ENCODE assay signal across 15 cellular contexts in the genomic region with DNA sequence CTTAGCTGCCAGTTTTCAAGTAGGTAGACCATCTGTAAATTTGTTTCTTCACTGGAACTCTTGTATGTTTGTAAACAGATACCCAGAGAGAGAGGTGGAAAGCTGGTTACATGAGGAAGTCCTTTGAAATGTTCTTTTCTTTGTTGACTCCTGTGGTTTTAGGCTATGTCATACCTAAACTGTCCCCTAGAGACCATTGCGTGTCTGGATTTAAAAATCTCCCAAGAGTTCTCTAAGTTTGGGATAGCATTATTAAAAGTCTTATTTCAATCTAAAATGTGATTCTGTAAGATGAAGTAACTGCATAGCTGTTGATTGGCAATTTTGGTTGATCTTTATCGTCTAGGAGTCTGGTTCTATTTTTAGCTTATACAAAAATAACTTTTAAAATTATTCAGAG.
DNase-seq lines count a peak whose midpoint lies in the region; ATAC-seq and TF ChIP-seq lines count a peak whose summit lies in the region.
"Had no signal": no experiment of that assay in that cellular context is flagged by ENCODE, and none has a peak within 500 bp of the region (broad histone marks: within the 10 kb centered on the region; RNA-seq: fewer than 3 reads in every experiment).

No MANE protein-coding gene starts in this region.

- no peak for TF ChIP-seq EP300 in sigmoid colon (IDR thresholded peaks at IDR 0.05)

- H3K18ac ChIP-seq in H9 (ENCODE audit: insufficient read length, low read depth, low read length) (no peak overlapping the region), trophoblast cell (ENCODE audit: low read length) (no peak overlapping the region)

- H2BK12ac ChIP-seq in H9 (ENCODE audit: insufficient read length, low read depth, low read length) (no peak overlapping the region), trophoblast cell (ENCODE audit: low read length) (no peak overlapping the region)

- H2AK5ac ChIP-seq in H9 (ENCODE audit: insufficient read length, low read length) = no peak overlapping the region
- no peak overlapping the region for H2AK5ac ChIP-seq in trophoblast cell (ENCODE audit: low read length)

- H3K79me1 ChIP-seq in H9 (ENCODE audit: insufficient read depth, low read depth, low read length, poor library complexity, severe bottlenecking) (no peaks in the 10 kb centered on the region), trophoblast cell (ENCODE audit: low read length) (peaks cover 4% of the 10 kb centered on the region)

- H3K27ac ChIP-seq in H9 (ENCODE audit: insufficient read length, low read depth, low read length) = no peak overlapping the region
- H3K27ac ChIP-seq in aorta (ENCODE audit: low read depth in 1 of 2, low read length in 2 of 2) = peak overlapping the region in 1 of 2 donors; percentile 45
- H3K27ac ChIP-seq in trophoblast cell (ENCODE audit: low read depth, low read length) = no peak overlapping the region
- H3K27ac ChIP-seq in sigmoid colon = peak overlapping the region in 2 of 4 donors; percentile 78 to 89
- H3K27ac ChIP-seq: epithelial cell of prostate had no signal

- DNase-seq in GM10266 (ENCODE audit: extremely low spot score) = peak; percentile 64
- no peak for DNase-seq in H9
- peak; percentile 44 for DNase-seq in SW480 (ENCODE audit: low spot score)
- DNase-seq in myocyte (ENCODE audit: low read depth) = peak; percentile 68
- DNase-seq in kidney glomerular epithelial cell (lab: John Stamatoyannopoulos, UW) = no peak
- no peak for DNase-seq in aorta
- no peak for DNase-seq in trophoblast cell
- DNase-seq in sigmoid colon = no peak
- DNase-seq: activated naive CD4-positive, alpha-beta T cell treated with anti-CD3 and anti-CD28 coated beads for 36 hours; DND-41; KG1; left lung; stimulated activated naive CD4-positive, alpha-beta T cell had no signal

- no peak overlapping the region for H3T11ph ChIP-seq in H9 (ENCODE audit: low read length)

- H2BK20ac ChIP-seq in H9 (ENCODE audit: low read depth, low read length, poor library complexity, severe bottlenecking) = no peak overlapping the region

- H3K4me1 Mint-ChIP-seq in H9 = no peaks in the 10 kb centered on the region

- H3K79me2 ChIP-seq in H9 (ENCODE audit: insufficient read depth, low read length) (no peaks in the 10 kb centered on the region), trophoblast cell (ENCODE audit: control insufficient read depth, insufficient read depth, low read length, poor library complexity) (no peaks in the 10 kb centered on the region)

- no CpG with 5 or more reads among the region's 2 CpGs for WGBS in H9 (ENCODE audit: extremely low coverage, insufficient read length, low lambda C conversion rate)
- 3 to 5% methylated on average over 2 of the region's 2 CpGs for WGBS in aorta, 2 donors
- no CpG with 5 or more reads among the region's 2 CpGs for WGBS in trophoblast cell (ENCODE audit: extremely low coverage, insufficient coverage, insufficient read length)
- WGBS in sigmoid colon, 2 donors = 67 to 82% methylated on average over 2 of the region's 2 CpGs

- no peak overlapping the region for H2BK15ac ChIP-seq in H9 (ENCODE audit: low read depth, low read length)

- H3K14ac ChIP-seq in H9 (ENCODE audit: insufficient read depth, low read length) = no peak overlapping the region
- no peak overlapping the region for H3K14ac ChIP-seq in trophoblast cell (ENCODE audit: low read length)

- H3K4ac ChIP-seq in H9 (ENCODE audit: low read depth, low read length) (no peak overlapping the region), trophoblast cell (ENCODE audit: low read depth, low read length) (no peak overlapping the region)

- H3K36me3 ChIP-seq in aorta (ENCODE audit: control insufficient read depth in 1 of 2, insufficient read depth in 2 of 2, low read length in 1 of 2) (no peaks in the 10 kb centered on the region), trophoblast cell (ENCODE audit: control insufficient read depth in 1 of 2, insufficient read depth in 2 of 2, low read length in 2 of 2) (peaks cover 13 to 30% of the 10 kb centered on the region in 2 experiments), sigmoid colon (peaks cover 0 to 7% (median 3%) of the 10 kb centered on the region in 4 donors)

- no peak overlapping the region for H2BK5ac ChIP-seq in H9 (ENCODE audit: insufficient read length, low read length)
- H2BK5ac ChIP-seq in trophoblast cell (ENCODE audit: low read depth, low read length, poor library complexity) = no peak overlapping the region

- H4K12ac ChIP-seq in trophoblast cell (ENCODE audit: low read depth, low read length) = no peak overlapping the region

- no peak overlapping the region for H2BK120ac ChIP-seq in H9 (ENCODE audit: low read depth, low read length, poor library complexity, severe bottlenecking)
- H2BK120ac ChIP-seq in trophoblast cell (ENCODE audit: insufficient read depth, low read length, poor library complexity) = no peak overlapping the region

- H3K27me3 ChIP-seq in H9 (ENCODE audit: insufficient read depth, low read length) (no peaks in the 10 kb centered on the region), aorta (ENCODE audit: control insufficient read depth in 1 of 2, insufficient read depth in 2 of 2, low read length in 1 of 2) (no peaks in the 10 kb centered on the region), trophoblast cell (ENCODE audit: insufficient read depth, low read length) (no peaks in the 10 kb centered on the region), sigmoid colon (no peaks in the 10 kb centered on the region)
- H3K27me3 ChIP-seq: left lung had no signal

- H3K4me3 Mint-ChIP-seq in H9 = no peak overlapping the region
- H3K4me3 Mint-ChIP-seq: activated naive CD4-positive, alpha-beta T cell treated with anti-CD3 and anti-CD28 coated beads for 36 hours had no signal

- no peaks in the 10 kb centered on the region for H4K20me1 ChIP-seq in H9 (ENCODE audit: control insufficient read depth, insufficient read depth, insufficient read length)

- H3K56ac ChIP-seq in H9 (ENCODE audit: insufficient read length, low read depth, low read length) = no peak overlapping the region

- TF ChIP-seq POLR2A in sigmoid colon (IDR thresholded peaks at IDR 0.05) = no peak

- ATAC-seq in aorta (ENCODE audit: low FRiP score) = no peak
- ATAC-seq: activated CD4-positive, CD25-positive, alpha-beta regulatory T cell treated with anti-CD3 and anti-CD28 coated beads, Interleukin-2, amount 50 U/mL, for 24 hours; left lung had no signal

- H4K5ac ChIP-seq in H9 (ENCODE audit: insufficient read length, low read depth, low read length) = no peak overlapping the region

- H3K23me2 ChIP-seq in H9 (ENCODE audit: insufficient read length, low read depth, low read length, poor library complexity, severe bottlenecking) = no peaks in the 10 kb centered on the region

- intact Hi-C loops in aorta (cut with DNase I) (loop anchor here (5.0 kb wide), 3 partner anchors 109 to 279 kb away; no protein-coding TSS in a partner anchor), sigmoid colon (cut with DNase I) (no loop called here)

- H3K9me3 ChIP-seq in H9 (ENCODE audit: control insufficient read depth, low read depth, low read length) (no peaks in the 10 kb centered on the region), aorta (ENCODE audit: control insufficient read depth, low read length) (no peaks in the 10 kb centered on the region), trophoblast cell (ENCODE audit: insufficient read depth, low read depth, low read length) (no peaks in the 10 kb centered on the region), sigmoid colon (no peaks in the 10 kb centered on the region)
- H3K9me3 ChIP-seq: left lung had no signal

- H2AFZ ChIP-seq in H9 (ENCODE audit: low read length) (no peak overlapping the region), trophoblast cell (ENCODE audit: insufficient read depth, low read length, poor library complexity) (no peak overlapping the region)

- peaks cover 7 to 44% (median 34%) of the 10 kb centered on the region in 3 experiments; a peak in 6 of 7 replicates for H3K36me3 Mint-ChIP-seq in H9 (ENCODE audit: insufficient read depth in 1 of 3, low read depth in 3 of 3)

- no peaks in the 10 kb centered on the region; the same call in 1 of the 2 replicates for H3K27me3 Mint-ChIP-seq in H9 (ENCODE audit: low read depth)

- no peak overlapping the region for H3K27ac Mint-ChIP-seq in H9
- H3K27ac Mint-ChIP-seq: activated naive CD4-positive, alpha-beta T cell treated with anti-CD3 and anti-CD28 coated beads for 36 hours had no signal

- no peaks in the 10 kb centered on the region for H3K9me3 Mint-ChIP-seq in H9
- H3K9me3 Mint-ChIP-seq: activated naive CD4-positive, alpha-beta T cell treated with anti-CD3 and anti-CD28 coated beads for 36 hours had no signal

- H3K4me1 ChIP-seq in H9 (ENCODE audit: insufficient read depth, low read length) (no peaks in the 10 kb centered on the region), aorta (ENCODE audit: control insufficient read depth in 1 of 2, insufficient read depth in 2 of 2, low read length in 2 of 2) (peaks cover 15 to 27% of the 10 kb centered on the region in 2 donors), trophoblast cell (ENCODE audit: control insufficient read depth in 1 of 2, insufficient read depth in 2 of 2, low read length in 2 of 2) (peaks cover 5 to 12% of the 10 kb centered on the region in 2 experiments), sigmoid colon (peaks cover 0 to 78% (median 53%) of the 10 kb centered on the region in 4 donors)

- H3K4me2 ChIP-seq in H9 (ENCODE audit: insufficient read depth, insufficient read length, low read length) (no peak overlapping the region), trophoblast cell (ENCODE audit: low read length) (no peak overlapping the region)

- H3K4me3 ChIP-seq in aorta (ENCODE audit: low read length in 2 of 2) = no peak overlapping the region
- H3K4me3 ChIP-seq in trophoblast cell (ENCODE audit: low read depth, low read length) = no peak overlapping the region
- no peak overlapping the region for H3K4me3 ChIP-seq in sigmoid colon
- H3K4me3 ChIP-seq: left lung had no signal

- H4K8ac ChIP-seq in H9 (replicated peaks; ENCODE audit: insufficient read length, low read depth, low read length) (no peak overlapping the region), trophoblast cell (ENCODE audit: low read depth, low read length) (no peak overlapping the region)

- H3K23ac ChIP-seq in H9 (ENCODE audit: insufficient read length, low read depth, low read length) (no peak overlapping the region), trophoblast cell (ENCODE audit: low read length) (no peak overlapping the region)

- no peak overlapping the region for H4K91ac ChIP-seq in H9 (ENCODE audit: insufficient read length, low read depth, low read length)
- H4K91ac ChIP-seq in trophoblast cell (ENCODE audit: low read depth, low read length) = no peak overlapping the region

- H3K9ac ChIP-seq in H9 (ENCODE audit: extremely low read depth, insufficient read length, low read length) (no peak overlapping the region), trophoblast cell (ENCODE audit: low read length) (no peak overlapping the region)

- TF ChIP-seq CTCF in GM10266 (IDR thresholded peaks at IDR 0.05; ENCODE audit: control insufficient read depth, insufficient read depth, low read depth, missing control alignments) = no peak
- peak; percentile 22; the same call in 1 of the 3 replicates for TF ChIP-seq CTCF in H9 (conservative IDR thresholded peaks at IDR 0.05)
- no peak for TF ChIP-seq CTCF in sigmoid colon (IDR thresholded peaks at IDR 0.05)

Comparison
In these comparisons a context has a peak if more than half of its experiments do, and no peak if none do; other contexts are left out.
1. DNase-seq: peak in GM10266 (single experiment), SW480 (single experiment) and myocyte (single experiment); none in H9 (single experiment), kidney glomerular epithelial cell (single experiment), aorta (0 of 2), trophoblast cell (0 of 2) and sigmoid colon (single experiment).